1 cellular context compared by ENCODE assay signal in the genomic region with DNA sequence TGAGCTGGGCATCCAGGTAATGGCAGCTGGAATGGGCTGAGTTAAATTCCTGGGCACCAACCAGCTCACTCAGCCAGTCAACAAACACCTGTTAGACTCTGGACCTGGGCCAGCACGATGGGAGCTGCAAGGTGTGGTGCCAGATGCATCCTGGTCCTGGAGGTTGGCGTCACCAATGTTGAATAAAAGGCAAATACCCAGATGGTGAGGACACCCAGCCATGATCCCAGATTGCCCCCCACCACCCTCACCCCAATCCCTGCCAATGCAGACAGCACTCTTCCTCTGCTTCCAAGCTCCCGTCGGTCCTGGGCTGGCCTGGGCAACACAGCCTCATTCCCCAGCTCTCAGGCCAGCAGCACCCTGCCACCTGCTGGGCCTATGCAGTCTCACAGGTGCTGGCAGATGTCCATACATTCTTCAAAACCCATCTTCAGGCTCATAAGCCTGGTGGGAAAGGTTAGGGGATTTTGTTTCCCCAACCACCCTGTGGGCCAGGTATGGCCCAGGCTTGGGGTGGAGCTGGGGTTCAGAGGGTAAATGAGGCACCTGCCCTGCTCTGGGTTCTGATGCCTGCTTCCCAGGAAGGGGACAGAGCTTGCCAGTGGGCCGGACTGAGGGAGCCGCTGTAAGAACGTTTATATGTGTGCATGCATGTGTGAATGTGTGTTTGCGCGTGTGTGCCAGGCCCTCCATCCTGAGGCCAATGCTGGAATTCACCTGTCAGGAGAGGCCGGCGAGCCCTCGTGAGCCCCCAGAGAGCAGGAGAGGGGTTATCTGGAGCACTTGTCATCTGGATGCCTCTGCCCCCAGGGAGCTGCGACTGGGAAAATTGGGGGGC.
TF ChIP-seq lines count a peak whose summit lies in the region.

No MANE protein-coding gene starts in this region.

TF ChIP-seq in H1, 55 proteins besides CTCF, POLR2A, EP300 and RAD21:
- TF ChIP-seq TAF7 (optimal IDR thresholded peaks at IDR 0.05; ENCODE audit: borderline replicate concordance, low read depth, low read length) = no peak
- no peak for TF ChIP-seq CHD1 (IDR thresholded peaks at IDR 0.05; ENCODE audit: low read depth, low read length)
- no peak for TF ChIP-seq GTF2F1 (IDR thresholded peaks at IDR 0.05; ENCODE audit: borderline replicate concordance, low read depth, low read length)
- no peak for TF ChIP-seq TBP (IDR thresholded peaks at IDR 0.05; ENCODE audit: low read depth, low read length)
- TF ChIP-seq SIN3A (conservative IDR thresholded peaks at IDR 0.05 in 1 of 2, IDR thresholded peaks at IDR 0.05 in 1 of 2; ENCODE audit: low read depth in 1 of 2, low read length in 2 of 2) = no peak
- no peak for TF ChIP-seq RBBP5 (IDR thresholded peaks at IDR 0.05; ENCODE audit: borderline replicate concordance, low read depth, low read length)
- TF ChIP-seq CBX8 (IDR thresholded peaks at IDR 0.05; ENCODE audit: borderline replicate concordance, low read depth, low read length) = no peak
- TF ChIP-seq BCL11A (IDR thresholded peaks at IDR 0.05; ENCODE audit: low read depth in 2 of 2, low read length in 2 of 2) = no peak
- TF ChIP-seq, protein P1, sequence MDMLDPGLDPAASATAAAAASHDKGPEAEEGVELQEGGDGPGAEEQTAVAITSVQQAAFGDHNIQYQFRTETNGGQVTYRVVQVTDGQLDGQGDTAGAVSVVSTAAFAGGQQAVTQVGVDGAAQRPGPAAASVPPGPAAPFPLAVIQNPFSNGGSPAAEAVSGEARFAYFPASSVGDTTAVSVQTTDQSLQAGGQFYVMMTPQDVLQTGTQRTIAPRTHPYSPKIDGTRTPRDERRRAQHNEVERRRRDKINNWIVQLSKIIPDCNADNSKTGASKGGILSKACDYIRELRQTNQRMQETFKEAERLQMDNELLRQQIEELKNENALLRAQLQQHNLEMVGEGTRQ (IDR thresholded peaks at IDR 0.05; ENCODE audit: low read length) = no peak
- no peak for TF ChIP-seq TAF1 (IDR thresholded peaks at IDR 0.05; ENCODE audit: low read depth, low read length)
- no peak for TF ChIP-seq SP1 (IDR thresholded peaks at IDR 0.05; ENCODE audit: low read depth, low read length)
- no peak for TF ChIP-seq SP4 (IDR thresholded peaks at IDR 0.05; ENCODE audit: low read length)
- TF ChIP-seq SIX5 (IDR thresholded peaks at IDR 0.05; ENCODE audit: low read depth, low read length) = no peak
- TF ChIP-seq POU5F1 (IDR thresholded peaks at IDR 0.05; ENCODE audit: low read depth, low read length) = no peak
- TF ChIP-seq MAFK (IDR thresholded peaks at IDR 0.05; ENCODE audit: low read depth, low read length) = no peak
- TF ChIP-seq TEAD4 (IDR thresholded peaks at IDR 0.05; ENCODE audit: low read depth, low read length) = no peak
- no peak for TF ChIP-seq CTBP2 (IDR thresholded peaks at IDR 0.05; ENCODE audit: borderline replicate concordance, insufficient read depth, insufficient read length, low read length)
- TF ChIP-seq RNF2 (IDR thresholded peaks at IDR 0.05; ENCODE audit: borderline replicate concordance, low read depth, low read length, missing control alignments, poor library complexity, severe bottlenecking) = no peak
